Comparison of ENCODE assay signal across 8 cellular contexts in genomic region chr1:200306954-200307754, GRCh38.
DNase-seq lines count a peak whose midpoint lies in the region; ATAC-seq and TF ChIP-seq lines count a peak whose summit lies in the region.

No MANE protein-coding gene starts in this region.

- H3K27me3 ChIP-seq in tibial nerve = no peaks in the 10 kb centered on the region

- peak overlapping the region; percentile 32 for H3K4me3 Mint-ChIP-seq in activated naive CD8-positive, alpha-beta T cell treated with anti-CD3 and anti-CD28 coated beads for 36 hours
- H3K4me3 Mint-ChIP-seq in immature natural killer cell = peak overlapping the region in 3 of 5 donors; percentile 55 to 74 (median 65)

- H3K9me3 Mint-ChIP-seq in activated naive CD8-positive, alpha-beta T cell treated with anti-CD3 and anti-CD28 coated beads for 36 hours = no peaks in the 10 kb centered on the region
- H3K9me3 Mint-ChIP-seq in immature natural killer cell = no peaks in the 10 kb centered on the region

- no peak overlapping the region for H3K4me3 ChIP-seq in tibial nerve

- in situ Hi-C loops in G401 (cut with HindIII; ENCODE audit: low sequenced_read_pairs) = no loop called here

- peak; percentile 63 for DNase-seq in AG08395 (ENCODE audit: low spot score)
- DNase-seq in G401 (ENCODE audit: low spot score) = peak; percentile 25
- DNase-seq in NCI-H2171 (lab: John Stamatoyannopoulos, UW) = peak; percentile 17
- DNase-seq in activated naive CD8-positive, alpha-beta T cell treated with anti-CD3 and anti-CD28 coated beads for 36 hours = no peak
- DNase-seq in immature natural killer cell = peak; percentile 31 to 44 (median 40)
- peak in 1 of 2 donors; percentile 13 for DNase-seq in tibial nerve (ENCODE audit: low spot score in 2 of 2)

- 42 to 44% methylated on average over 8 of the region's 8 CpGs for WGBS in tibial nerve, 2 donors

- no peak for TF ChIP-seq EP300 in tibial nerve (IDR thresholded peaks at IDR 0.05)

- peak overlapping the region; percentile 72 for H3K27ac Mint-ChIP-seq in activated naive CD8-positive, alpha-beta T cell treated with anti-CD3 and anti-CD28 coated beads for 36 hours
- no peak overlapping the region for H3K27ac Mint-ChIP-seq in immature natural killer cell

- H3K27me3 Mint-ChIP-seq in activated naive CD8-positive, alpha-beta T cell treated with anti-CD3 and anti-CD28 coated beads for 36 hours = no peaks in the 10 kb centered on the region
- H3K27me3 Mint-ChIP-seq in immature natural killer cell (ENCODE audit: low read depth in 3 of 3) = peaks cover 0 to 9% (median 8%) of the 10 kb centered on the region in 3 donors

- ATAC-seq in HG02588 (IDR thresholded peaks at IDR 0.05; ENCODE audit: unreplicated experiment) (peak; percentile 42), GM21526 (IDR thresholded peaks at IDR 0.05; ENCODE audit: low FRiP score, unreplicated experiment) (no peak)

- no peak for TF ChIP-seq POLR2A in tibial nerve (IDR thresholded peaks at IDR 0.05)

- peak; percentile 61 to 86 (median 78) for TF ChIP-seq CTCF in tibial nerve (IDR thresholded peaks at IDR 0.05)

- no peaks in the 10 kb centered on the region for H3K36me3 Mint-ChIP-seq in activated naive CD8-positive, alpha-beta T cell treated with anti-CD3 and anti-CD28 coated beads for 36 hours
- H3K36me3 Mint-ChIP-seq in immature natural killer cell = no peaks in the 10 kb centered on the region

- H3K36me3 ChIP-seq in tibial nerve = no peaks in the 10 kb centered on the region

- no peaks in the 10 kb centered on the region for H3K9me3 ChIP-seq in tibial nerve

- no peak overlapping the region for H3K27ac ChIP-seq in tibial nerve

- peaks cover 0 to 8% (median 4%) of the 10 kb centered on the region in 4 donors for H3K4me1 ChIP-seq in tibial nerve

- H3K4me1 Mint-ChIP-seq in activated naive CD8-positive, alpha-beta T cell treated with anti-CD3 and anti-CD28 coated beads for 36 hours = peaks cover 25% of the 10 kb centered on the region
- H3K4me1 Mint-ChIP-seq in immature natural killer cell = peaks cover 10 to 18% of the 10 kb centered on the region in 2 donors
